Comparison of ENCODE assay signal across 8 cellular contexts in the genomic region with DNA sequence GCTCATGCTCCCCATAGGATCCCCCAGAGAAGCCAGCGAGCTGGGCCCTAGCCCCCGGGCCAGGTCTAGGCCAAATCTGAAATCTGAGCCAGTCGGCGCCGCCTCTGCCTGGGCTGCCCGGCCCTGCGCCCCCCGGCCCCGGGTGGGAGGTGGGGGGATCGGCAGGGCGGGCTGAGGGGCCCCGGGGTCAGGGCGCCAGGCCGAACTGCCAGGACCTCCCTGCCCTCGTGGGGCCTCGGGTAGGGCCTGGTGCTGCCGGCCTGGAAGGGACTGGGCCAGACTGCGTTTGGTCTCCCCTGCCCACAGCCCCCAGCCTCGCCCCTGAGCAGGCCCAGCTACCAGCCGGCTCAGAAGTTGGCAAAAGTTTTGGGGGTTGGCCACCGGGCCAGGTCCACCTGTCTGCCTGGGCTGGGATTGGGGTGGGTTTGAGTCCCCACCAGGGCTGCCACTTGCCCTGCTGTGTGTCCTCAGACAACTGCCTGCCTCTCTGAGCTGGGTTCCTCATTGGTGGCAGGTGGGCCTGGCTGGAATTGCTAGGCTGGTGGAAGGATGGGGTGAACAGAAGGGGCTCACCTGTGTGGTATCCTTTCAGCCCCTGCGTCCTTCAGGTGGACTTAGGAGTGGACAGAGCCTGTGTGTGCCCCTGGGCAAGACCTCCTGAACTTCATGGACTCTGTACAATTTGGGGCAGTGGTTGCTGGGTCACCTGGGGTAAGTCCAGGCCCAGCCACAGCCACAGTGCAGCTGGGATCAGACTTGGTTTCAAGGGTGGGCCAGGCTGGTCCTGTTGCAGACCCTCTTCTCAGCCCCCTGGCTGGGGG. TPM values are rescaled to one million over a fixed set of nuclear protein-coding genes. Genes with fewer than 3 reads are reported as not detected.
A peak's percentile ranks its signal among the peaks of the same experiment; 100 is the strongest.
DNase-seq lines count a peak whose midpoint lies in the region; ATAC-seq and TF ChIP-seq lines count a peak whose summit lies in the region.

No MANE protein-coding gene starts in this region.

- 9 to 18% methylated on average over 9 to 21 of the region's 22 CpGs for WGBS in endodermal cell (ENCODE audit: insufficient coverage in 1 of 2, insufficient read length in 1 of 2), 2 experiments

- peak overlapping the region; percentile 64 for H3K4me3 Mint-ChIP-seq in endodermal cell
- peak overlapping the region; percentile 26 to 79 (median 45) for H3K4me3 Mint-ChIP-seq in naive thymus-derived CD8-positive, alpha-beta T cell

- peaks cover 35% of the 10 kb centered on the region for H3K4me1 ChIP-seq in HUES6 (ENCODE audit: control insufficient read depth, insufficient read depth, low read length)
- peaks cover 14% of the 10 kb centered on the region for H3K4me1 ChIP-seq in endodermal cell (ENCODE audit: control insufficient read depth, insufficient read depth, low read length)

- POLR2A ChIA-PET in naive thymus-derived CD8-positive, alpha-beta T cell (lab: Charles Lee): no interaction called here

- H3K27ac ChIP-seq in HUES6 (ENCODE audit: low read depth, low read length) (no peak overlapping the region), endodermal cell (ENCODE audit: low read depth, low read length) (no peak overlapping the region)

- no peaks in the 10 kb centered on the region for H3K27me3 Mint-ChIP-seq in endodermal cell (ENCODE audit: insufficient read depth)
- no peaks in the 10 kb centered on the region for H3K27me3 Mint-ChIP-seq in naive thymus-derived CD8-positive, alpha-beta T cell

- peaks cover 43% of the 10 kb centered on the region for H3K36me3 Mint-ChIP-seq in endodermal cell (ENCODE audit: low read depth)
- no peaks in the 10 kb centered on the region for H3K36me3 Mint-ChIP-seq in naive thymus-derived CD8-positive, alpha-beta T cell

- H3K4me1 Mint-ChIP-seq in endodermal cell: peaks cover 49% of the 10 kb centered on the region
- H3K4me1 Mint-ChIP-seq in naive thymus-derived CD8-positive, alpha-beta T cell: peaks cover 5 to 24% (median 21%) of the 10 kb centered on the region in 4 donors

- H3K27ac Mint-ChIP-seq in endodermal cell: no peak overlapping the region
- peak overlapping the region in 2 of 10 donors; percentile 36 to 72 for H3K27ac Mint-ChIP-seq in naive thymus-derived CD8-positive, alpha-beta T cell

- H3K9me3 Mint-ChIP-seq in endodermal cell: no peaks in the 10 kb centered on the region
- no peaks in the 10 kb centered on the region for H3K9me3 Mint-ChIP-seq in naive thymus-derived CD8-positive, alpha-beta T cell

- H3K4me3 ChIP-seq in HUES6 (ENCODE audit: low read depth, low read length) (peak overlapping the region; percentile 69), endodermal cell (ENCODE audit: low read length) (peak overlapping the region; percentile 81)

- TF ChIP-seq CTCF in endodermal cell (conservative IDR thresholded peaks at IDR 0.05): no peak

- DNase-seq in AG20443 (ENCODE audit: low spot score): peak; percentile 46
- DNase-seq in endodermal cell: peak; percentile 74
- DNase-seq in naive thymus-derived CD8-positive, alpha-beta T cell: peak in 1 of 10 donors; percentile 47
- no peak for DNase-seq in NOMO-1 treated with DMSO at 0.1 percent for 48 hours (lab: John Stamatoyannopoulos, UW; ENCODE audit: unreplicated experiment)
- DNase-seq in medulla oblongata (ENCODE audit: extremely low spot score): no peak

- peaks cover 26% of the 10 kb centered on the region; the same call in 1 of the 2 replicates for H3K36me3 ChIP-seq in HUES6 (ENCODE audit: control insufficient read depth, insufficient read depth, low read length)
- peaks cover 47% of the 10 kb centered on the region for H3K36me3 ChIP-seq in endodermal cell (ENCODE audit: control insufficient read depth, insufficient read depth, low read length)

- H3K9me3 ChIP-seq in HUES6 (ENCODE audit: control insufficient read depth, insufficient read depth, low read depth, low read length): no peaks in the 10 kb centered on the region
- no peaks in the 10 kb centered on the region for H3K9me3 ChIP-seq in endodermal cell (ENCODE audit: control insufficient read depth, low read length)

- H3K27me3 ChIP-seq in HUES6 (ENCODE audit: control insufficient read depth, insufficient read depth, low read length): no peaks in the 10 kb centered on the region
- H3K27me3 ChIP-seq in endodermal cell (ENCODE audit: control insufficient read depth, insufficient read depth, low read length, poor library complexity, severe bottlenecking): no peaks in the 10 kb centered on the region

- ATAC-seq in naive thymus-derived CD8-positive, alpha-beta T cell: peak in 1 of 2 donors; percentile 16
- ATAC-seq in GM21390 (IDR thresholded peaks at IDR 0.05; ENCODE audit: unreplicated experiment): no peak
- ATAC-seq in HG03196 (IDR thresholded peaks at IDR 0.05; ENCODE audit: unreplicated experiment): no peak

- peak overlapping the region; percentile 77 for H3K9ac ChIP-seq in HUES6 (ENCODE audit: low read length)
- peak overlapping the region; percentile 53 for H3K9ac ChIP-seq in endodermal cell (ENCODE audit: extremely low read depth, low read length, poor library complexity, severe bottlenecking)

RNA-seq across cellular contexts. Expression of a gene that starts 0.8 kb away (rescaled TPM):
- 100 to 1,000 TPM in 1 of 2 donors, 10 to 100 TPM in 1; 75.6 to 109 TPM for total RNA-seq in endodermal cell
- polyA plus RNA-seq in endodermal cell (2013, experiment 1 of 2): 48.4 TPM
- polyA plus RNA-seq in endodermal cell (2013, experiment 2 of 2): 41.1 TPM
- total RNA-seq in naive thymus-derived CD8-positive, alpha-beta T cell: 1 to 10 TPM in 1 of 2 experiments, under 1 TPM in 1; 0.60 to 2.4 TPM
- polyA plus RNA-seq in naive thymus-derived CD8-positive, alpha-beta T cell: under 1 TPM in 1 of 3 donors, not detected in 2; 0.07 TPM

RNA-seq across cellular contexts. Expression of a gene that starts 57.3 kb away (rescaled TPM):
- total RNA-seq in endodermal cell: 10 to 100 TPM; 44.4 to 49.9 TPM
- polyA plus RNA-seq in endodermal cell (2013, experiment 1 of 2): 60.3 TPM
- polyA plus RNA-seq in endodermal cell (2013, experiment 2 of 2): 61.4 TPM
- total RNA-seq in naive thymus-derived CD8-positive, alpha-beta T cell: 10 to 100 TPM; 11.5 to 12.8 TPM
- 10 to 100 TPM; 18.9 to 24.7 (median 24.3) TPM for polyA plus RNA-seq in naive thymus-derived CD8-positive, alpha-beta T cell

Comparison
In these comparisons a context has a peak if more than half of its experiments do, and no peak if none do; other contexts are left out.
1. DNase-seq: peak in AG20443 (single experiment) and endodermal cell (single experiment); none in NOMO-1 treated with DMSO at 0.1 percent for 48 hours (single experiment) and medulla oblongata (single experiment).
2. RNA of a gene that starts 0.8 kb away (total RNA-seq): 75.6 to 109 TPM in endodermal cell; 0.60 to 2.4 TPM in naive thymus-derived CD8-positive, alpha-beta T cell; every median in the first group is over 10 times any median in the second.